Comparison of ENCODE assay signal across 8 cellular contexts in the genomic region with DNA sequence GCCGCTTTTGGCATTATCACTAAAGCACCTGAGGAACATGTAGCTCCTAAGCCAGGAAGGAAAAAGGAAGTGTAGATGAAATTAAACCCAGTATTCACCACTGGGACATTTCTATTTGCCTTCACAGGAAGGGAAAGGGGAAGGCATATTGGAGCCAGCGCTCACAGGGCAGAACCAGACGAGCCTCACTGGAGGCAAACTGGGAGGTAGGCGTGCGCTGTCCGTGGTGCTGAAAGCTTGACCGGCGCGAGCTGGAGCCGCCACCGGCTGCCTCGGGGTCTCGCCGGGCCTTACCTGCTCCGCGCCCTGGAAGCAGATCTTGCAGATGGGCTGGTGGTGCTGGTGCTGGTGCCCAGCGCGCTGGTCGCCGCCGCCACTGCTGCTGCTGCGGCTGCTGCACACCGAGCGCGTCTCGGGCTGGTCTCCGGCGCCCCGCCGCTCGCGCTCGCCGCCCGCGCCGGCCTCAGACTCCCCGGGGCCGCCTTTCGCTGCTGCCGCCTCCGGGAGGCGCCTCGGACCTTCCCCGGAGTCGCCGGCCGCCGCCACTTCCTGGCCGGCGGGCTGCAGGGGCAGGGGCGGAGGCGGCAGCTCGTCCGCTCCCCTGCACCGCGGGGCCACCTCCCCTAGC. TPM values are rescaled to one million over a fixed set of nuclear protein-coding genes. Genes with fewer than 3 reads are reported as not detected.
A peak's percentile ranks its signal among the peaks of the same experiment; 100 is the strongest.
DNase-seq lines count a peak whose midpoint lies in the region; ATAC-seq, FAIRE-seq and TF ChIP-seq lines count a peak whose summit lies in the region.

No MANE protein-coding gene starts in this region.

- H3K4me2 ChIP-seq in neural cell (ENCODE audit: low read length), result peak overlapping the region; percentile 66

- DNase-seq in GM13976 (ENCODE audit: low spot score), result peak; percentile 50
- DNase-seq in NCI-H2029 treated with DMSO at 0.1 percent for 48 hours (lab: John Stamatoyannopoulos, UW), result peak; percentile 20
- DNase-seq in activated T-cell treated with anti-CD3 and anti-CD28 coated beads, Interleukin-2, amount 50 U/mL, for 24 hours, result peak; percentile 38
- peak; percentile 7 to 70 for DNase-seq in foreskin fibroblast
- DNase-seq in urothelium cell line (ENCODE audit: low spot score), result peak; percentile 86
- DNase-seq in CD14-positive monocyte (ENCODE audit: low spot score), result no peak

- H3K27ac ChIP-seq in neural cell (ENCODE audit: low read length), result no peak overlapping the region

- peaks cover 5% of the 10 kb centered on the region for H3K9me3 Mint-ChIP-seq in activated T-cell treated with anti-CD3 and anti-CD28 coated beads, Interleukin-2, amount 50 U/mL, for 24 hours
- peaks cover 0 to 13% (median 6%) of the 10 kb centered on the region in 7 donors for H3K9me3 Mint-ChIP-seq in CD14-positive monocyte

- H3K27me3 ChIP-seq in neural cell (ENCODE audit: insufficient read depth, low read depth, low read length), result peaks cover 61% of the 10 kb centered on the region

- no peaks in the 10 kb centered on the region for H4K20me1 ChIP-seq in neural cell (ENCODE audit: insufficient read depth)

- no peak overlapping the region for H3K4me3 ChIP-seq in foreskin fibroblast (ENCODE audit: low read depth in 1 of 2, low read length in 2 of 2)
- H3K4me3 ChIP-seq in neural cell (ENCODE audit: low read length), result peak overlapping the region; percentile 77

- peak; percentile 9 for FAIRE-seq in urothelium cell line (lab: Jason Lieb, UNC)

- H3K9me3 ChIP-seq in neural cell (ENCODE audit: low read length), result no peaks in the 10 kb centered on the region

- intact Hi-C loops in CD14-positive monocyte (cut with micrococcal nuclease), result no loop called here

- no peaks in the 10 kb centered on the region for H3K79me2 ChIP-seq in neural cell (replicated peaks; ENCODE audit: insufficient read depth, low read length)

- TF ChIP-seq CTCF in GM13976 (IDR thresholded peaks at IDR 0.05; ENCODE audit: borderline replicate concordance, control extremely low read depth, extremely low read depth, insufficient read depth, missing control alignments) (no peak), foreskin fibroblast (IDR thresholded peaks at IDR 0.05; ENCODE audit: low read depth, low read length) (no peak), neural cell (IDR thresholded peaks at IDR 0.05; ENCODE audit: poor library complexity, severe bottlenecking) (peak; percentile 49), CD14-positive monocyte (IDR thresholded peaks at IDR 0.05) (no peak)

- in situ Hi-C loops in GM13976 (cut with MboI; ENCODE audit: low sequenced_read_pairs, unreplicated experiment), result no loop called here

- H3K27ac Mint-ChIP-seq in activated T-cell treated with anti-CD3 and anti-CD28 coated beads, Interleukin-2, amount 50 U/mL, for 24 hours, result no peak overlapping the region
- no peak overlapping the region for H3K27ac Mint-ChIP-seq in CD14-positive monocyte

- no peaks in the 10 kb centered on the region for H3K36me3 ChIP-seq in neural cell (ENCODE audit: insufficient read depth, low read length)

- peak overlapping the region; percentile 59 for H3K9ac ChIP-seq in neural cell (ENCODE audit: low read length)

- no peaks in the 10 kb centered on the region for H3K9me2 ChIP-seq in neural cell (ENCODE audit: insufficient read depth, low read length)

- peak; percentile 49 for TF ChIP-seq RAD21 in neural cell (conservative IDR thresholded peaks at IDR 0.05)

- TF ChIP-seq EP300 in neural cell (conservative IDR thresholded peaks at IDR 0.05; ENCODE audit: poor library complexity, severe bottlenecking), result no peak

- H3F3A ChIP-seq in neural cell (ENCODE audit: insufficient read depth, low read length, poor library complexity, severe bottlenecking), result peaks cover 5% of the 10 kb centered on the region

- peaks cover 2% of the 10 kb centered on the region for H3K4me1 Mint-ChIP-seq in activated T-cell treated with anti-CD3 and anti-CD28 coated beads, Interleukin-2, amount 50 U/mL, for 24 hours (ENCODE audit: low read depth)
- H3K4me1 Mint-ChIP-seq in CD14-positive monocyte, result no peaks in the 10 kb centered on the region

- peak overlapping the region; percentile 16 for H3K4me3 Mint-ChIP-seq in activated T-cell treated with anti-CD3 and anti-CD28 coated beads, Interleukin-2, amount 50 U/mL, for 24 hours
- H3K4me3 Mint-ChIP-seq in CD14-positive monocyte, result peak overlapping the region in 1 of 2 donors; percentile 66

- no peak for ATAC-seq in GM21576 (IDR thresholded peaks at IDR 0.05; ENCODE audit: unreplicated experiment)

- H2AFZ ChIP-seq in neural cell (ENCODE audit: low read depth, low read length), result no peak overlapping the region

- H3K27me3 Mint-ChIP-seq in activated T-cell treated with anti-CD3 and anti-CD28 coated beads, Interleukin-2, amount 50 U/mL, for 24 hours, result peaks cover 61% of the 10 kb centered on the region
- H3K27me3 Mint-ChIP-seq in CD14-positive monocyte (ENCODE audit: low read depth in 3 of 3), result peaks cover 29 to 39% (median 38%) of the 10 kb centered on the region in 3 donors

- no peaks in the 10 kb centered on the region for H3K36me3 Mint-ChIP-seq in activated T-cell treated with anti-CD3 and anti-CD28 coated beads, Interleukin-2, amount 50 U/mL, for 24 hours (ENCODE audit: low read depth)
- H3K36me3 Mint-ChIP-seq in CD14-positive monocyte, result peaks cover 0 to 1% of the 10 kb centered on the region in 2 donors

TF ChIP-seq in neural cell, 6 proteins besides CTCF, POLR2A, EP300 and RAD21:
- peak; percentile 27 for TF ChIP-seq MXI1 (conservative IDR thresholded peaks at IDR 0.05; ENCODE audit: poor library complexity, severe bottlenecking)
- TF ChIP-seq, protein P1, sequence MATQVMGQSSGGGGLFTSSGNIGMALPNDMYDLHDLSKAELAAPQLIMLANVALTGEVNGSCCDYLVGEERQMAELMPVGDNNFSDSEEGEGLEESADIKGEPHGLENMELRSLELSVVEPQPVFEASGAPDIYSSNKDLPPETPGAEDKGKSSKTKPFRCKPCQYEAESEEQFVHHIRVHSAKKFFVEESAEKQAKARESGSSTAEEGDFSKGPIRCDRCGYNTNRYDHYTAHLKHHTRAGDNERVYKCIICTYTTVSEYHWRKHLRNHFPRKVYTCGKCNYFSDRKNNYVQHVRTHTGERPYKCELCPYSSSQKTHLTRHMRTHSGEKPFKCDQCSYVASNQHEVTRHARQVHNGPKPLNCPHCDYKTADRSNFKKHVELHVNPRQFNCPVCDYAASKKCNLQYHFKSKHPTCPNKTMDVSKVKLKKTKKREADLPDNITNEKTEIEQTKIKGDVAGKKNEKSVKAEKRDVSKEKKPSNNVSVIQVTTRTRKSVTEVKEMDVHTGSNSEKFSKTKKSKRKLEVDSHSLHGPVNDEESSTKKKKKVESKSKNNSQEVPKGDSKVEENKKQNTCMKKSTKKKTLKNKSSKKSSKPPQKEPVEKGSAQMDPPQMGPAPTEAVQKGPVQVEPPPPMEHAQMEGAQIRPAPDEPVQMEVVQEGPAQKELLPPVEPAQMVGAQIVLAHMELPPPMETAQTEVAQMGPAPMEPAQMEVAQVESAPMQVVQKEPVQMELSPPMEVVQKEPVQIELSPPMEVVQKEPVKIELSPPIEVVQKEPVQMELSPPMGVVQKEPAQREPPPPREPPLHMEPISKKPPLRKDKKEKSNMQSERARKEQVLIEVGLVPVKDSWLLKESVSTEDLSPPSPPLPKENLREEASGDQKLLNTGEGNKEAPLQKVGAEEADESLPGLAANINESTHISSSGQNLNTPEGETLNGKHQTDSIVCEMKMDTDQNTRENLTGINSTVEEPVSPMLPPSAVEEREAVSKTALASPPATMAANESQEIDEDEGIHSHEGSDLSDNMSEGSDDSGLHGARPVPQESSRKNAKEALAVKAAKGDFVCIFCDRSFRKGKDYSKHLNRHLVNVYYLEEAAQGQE (IDR thresholded peaks at IDR 0.05; ENCODE audit: borderline replicate concordance), result peak; percentile 91
- TF ChIP-seq EZH2 (IDR thresholded peaks at IDR 0.05; ENCODE audit: borderline replicate concordance, insufficient read depth, low read length, poor library complexity, severe bottlenecking), result no peak
- TF ChIP-seq SMC3 (conservative IDR thresholded peaks at IDR 0.05; ENCODE audit: poor library complexity), result peak; percentile 53

RNA-seq across cellular contexts. Expression of a gene that starts 0.7 kb away (rescaled TPM):
- polyA plus RNA-seq in neural cell (6.1 TPM in 2 replicates), CD14-positive monocyte (not detected)
- polyA minus RNA-seq in neural cell, result 3.7 and 6.0 TPM in 2 replicates
